Comparison of ENCODE assay signal across 9 cellular contexts in genomic region chr2:71154798-71155197, GRCh38. TPM values are rescaled to one million over a fixed set of nuclear protein-coding genes. Genes with fewer than 3 reads are reported as not detected.
A peak's percentile ranks its signal among the peaks of the same experiment; 100 is the strongest.
DNase-seq lines count a peak whose midpoint lies in the region; ATAC-seq, FAIRE-seq and TF ChIP-seq lines count a peak whose summit lies in the region.
"Had no signal": no experiment of that assay in that cellular context is flagged by ENCODE, and none has a peak within 500 bp of the region (broad histone marks: within the 10 kb centered on the region; RNA-seq: fewer than 3 reads in every experiment).

No MANE protein-coding gene starts in this region.

- H3K9me3 Mint-ChIP-seq in activated CD8-positive, alpha-beta T cell treated with anti-CD3 and anti-CD28 coated beads for 36 hours = no peaks in the 10 kb centered on the region
- H3K9me3 Mint-ChIP-seq: activated naive CD4-positive, alpha-beta T cell treated with anti-CD3 and anti-CD28 coated beads, Interleukin-2, amount 50 U/mL, for 24 hours had no signal

- no peak overlapping the region for H3K4me3 ChIP-seq in A549

- no peak overlapping the region for H3K27ac Mint-ChIP-seq in activated CD8-positive, alpha-beta T cell treated with anti-CD3 and anti-CD28 coated beads for 36 hours
- H3K27ac Mint-ChIP-seq: activated naive CD4-positive, alpha-beta T cell treated with anti-CD3 and anti-CD28 coated beads, Interleukin-2, amount 50 U/mL, for 24 hours had no signal

- TF ChIP-seq EP300 in A549 (IDR thresholded peaks at IDR 0.05) = no peak

- peak; percentile 70 to 83 for ATAC-seq in A549
- ATAC-seq in GM19023 (IDR thresholded peaks at IDR 0.05; ENCODE audit: unreplicated experiment) = peak; percentile 73
- peak; percentile 81 for ATAC-seq in activated CD8-positive, alpha-beta T cell treated with anti-CD3 and anti-CD28 coated beads for 36 hours
- no peak for ATAC-seq in GM19324 (IDR thresholded peaks at IDR 0.05; ENCODE audit: low FRiP score, unreplicated experiment)

- TF ChIP-seq POLR2A in A549 (IDR thresholded peaks at IDR 0.05; ENCODE audit: low read length) = no peak

- H3K27me3 Mint-ChIP-seq in activated CD8-positive, alpha-beta T cell treated with anti-CD3 and anti-CD28 coated beads for 36 hours = peaks cover 10% of the 10 kb centered on the region

- no peak overlapping the region for H3K4me2 ChIP-seq in A549

- no peak for FAIRE-seq in A549 (lab: Jason Lieb, UNC)

- 22% methylated on average over 6 of the region's 6 CpGs for WGBS in A549 (ENCODE audit: missing lambda C conversion rate)

- peaks cover 3% of the 10 kb centered on the region for H3K4me1 Mint-ChIP-seq in activated CD8-positive, alpha-beta T cell treated with anti-CD3 and anti-CD28 coated beads for 36 hours (ENCODE audit: low read depth)

- no peak for TF ChIP-seq CTCF in A549 (IDR thresholded peaks at IDR 0.05)
- peak; percentile 7 for TF ChIP-seq CTCF in activated CD8-positive, alpha-beta T cell treated with anti-CD3 and anti-CD28 coated beads for 36 hours (IDR thresholded peaks at IDR 0.05)

- 0 out of 5 replicates have a peak, but pooled peaks of 1 of the 2 experiments have one; percentile 23 for TF ChIP-seq RAD21 in A549 (conservative IDR thresholded peaks at IDR 0.05 in 1 of 2, IDR thresholded peaks at IDR 0.05 in 1 of 2)

- DNase-seq in A549 (ENCODE audit: low read depth in 1 of 2, low spot score in 1 of 2) (peak; percentile 32 to 73), HPDE6-E6E7 (ENCODE audit: extremely low spot score) (peak; percentile 54), NCI-H2227 treated with DMSO at 0.1 percent for 48 hours (lab: John Stamatoyannopoulos, UW) (no peak)
- DNase-seq in activated CD8-positive, alpha-beta T cell treated with anti-CD3 and anti-CD28 coated beads for 36 hours = peak; percentile 57
- DNase-seq in stimulated activated CD4-positive, alpha-beta T cell treated with anti-CD3 and anti-CD28 coated beads, Interleukin-4, amount 100 ng/mL, for 1 hour = peak; percentile 11
- DNase-seq in central memory CD4-positive, alpha-beta T cell = no peak

- intact Hi-C loops in activated CD8-positive, alpha-beta T cell treated with anti-CD3 and anti-CD28 coated beads for 36 hours (cut with micrococcal nuclease) = loop anchor here (5.0 to 10.0 kb wide), 2 partner anchors 120 to 358 kb away; no protein-coding TSS in a partner anchor

- no peaks in the 10 kb centered on the region for H3K9me3 ChIP-seq in A549

- no peak overlapping the region for H3K4me3 Mint-ChIP-seq in activated CD8-positive, alpha-beta T cell treated with anti-CD3 and anti-CD28 coated beads for 36 hours
- H3K4me3 Mint-ChIP-seq: activated naive CD4-positive, alpha-beta T cell treated with anti-CD3 and anti-CD28 coated beads, Interleukin-2, amount 50 U/mL, for 24 hours had no signal

- POLR2A ChIA-PET in A549 (lab: Yijun Ruan, JAX) = no interaction called here
- POLR2A ChIA-PET in activated CD8-positive, alpha-beta T cell treated with anti-CD3 and anti-CD28 coated beads for 36 hours (lab: Charles Lee) = interaction anchor here (0.6 kb wide), 1 partner anchor 87 kb away, joined by 3 read pairs; no protein-coding TSS in a partner anchor

- CTCF ChIA-PET in A549 (lab: Yijun Ruan, JAX) = interaction anchor here (0.7 to 3.5 kb wide), 11 partner anchors 10 to 356 kb away, joined by 3 to 18 read pairs (median 4); no protein-coding TSS in a partner anchor
- CTCF ChIA-PET in activated CD8-positive, alpha-beta T cell treated with anti-CD3 and anti-CD28 coated beads for 36 hours (lab: Charles Lee) = interaction anchor here (0.8 to 2.5 kb wide), 8 partner anchors 11 to 107 kb away, joined by 3 to 8 read pairs (median 6); partner anchors contain the start of gene PAIP2B

- H3K27ac ChIP-seq in A549 = no peak overlapping the region

- H3K36me3 Mint-ChIP-seq in activated CD8-positive, alpha-beta T cell treated with anti-CD3 and anti-CD28 coated beads for 36 hours (ENCODE audit: low read depth) = no peaks in the 10 kb centered on the region
- H3K36me3 Mint-ChIP-seq: activated naive CD4-positive, alpha-beta T cell treated with anti-CD3 and anti-CD28 coated beads, Interleukin-2, amount 50 U/mL, for 24 hours had no signal

- H3K4me1 ChIP-seq in A549 = peaks cover 7% of the 10 kb centered on the region; the same call in 2 of the 3 replicates

TF ChIP-seq in A549, 52 proteins besides CTCF, POLR2A, EP300 and RAD21:
- TF ChIP-seq FOXS1 (CRISPR knock-in tag; IDR thresholded peaks at IDR 0.05) (no peak), SMC3 (IDR thresholded peaks at IDR 0.05) (0 out of 3 replicates have a peak, but pooled peaks have one; percentile 10)

RNA-seq across cellular contexts. Expression of gene MPHOSPH10, which starts 24.4 kb away (rescaled TPM):
- 25.9 and 51.7 TPM in 2 replicates for polyA plus RNA-seq in A549 (2011; rRNA removed)
- polyA plus RNA-seq in A549 (2012; cell fraction: cytosol; rRNA removed) = 7.9 and 10.6 TPM in 2 replicates
- polyA plus RNA-seq in A549 (2012; cell fraction: nucleus; rRNA removed) = 6.7 and 11.1 TPM in 2 replicates
- polyA plus RNA-seq in A549 (2017; fragmentation: RNase III; extraction: RNeasy Plus Mini Kit Qiagen cat#74134 plus additional on column Dnase treatment) = 39.2 to 43.8 TPM (median 41.1 TPM) in 3 replicates
- 10.0 and 10.1 TPM in 2 replicates for polyA minus RNA-seq in A549 (2011; rRNA and poly(A)+ RNA removed)
- 10 to 100 TPM; 41.7 to 47.0 TPM for total RNA-seq in activated CD8-positive, alpha-beta T cell treated with anti-CD3 and anti-CD28 coated beads for 36 hours

RNA-seq across cellular contexts. Expression of gene MCEE, which starts 24.8 kb away (rescaled TPM):
- 15.8 and 17.7 TPM in 2 replicates for polyA plus RNA-seq in A549 (2011; rRNA removed)
- 6.0 and 6.5 TPM in 2 replicates for polyA plus RNA-seq in A549 (2012; cell fraction: cytosol; rRNA removed)
- polyA plus RNA-seq in A549 (2012; cell fraction: nucleus; rRNA removed) = 5.1 and 5.7 TPM in 2 replicates
- 9.7 to 10.7 TPM (median 10.3 TPM) in 3 replicates for polyA plus RNA-seq in A549 (2017; fragmentation: RNase III; extraction: RNeasy Plus Mini Kit Qiagen cat#74134 plus additional on column Dnase treatment)
- polyA minus RNA-seq in A549 (2011; rRNA and poly(A)+ RNA removed) = 4.2 and 5.2 TPM in 2 replicates
- total RNA-seq in activated CD8-positive, alpha-beta T cell treated with anti-CD3 and anti-CD28 coated beads for 36 hours = 10 to 100 TPM; 13.8 to 14.0 TPM

Comparison
In these comparisons a context has a peak if more than half of its experiments do, and no peak if none do; other contexts are left out.
1. DNase-seq: peak in A549 (2 of 2), HPDE6-E6E7 (single experiment), activated CD8-positive, alpha-beta T cell treated with anti-CD3 and anti-CD28 coated beads for 36 hours (single experiment) and stimulated activated CD4-positive, alpha-beta T cell treated with anti-CD3 and anti-CD28 coated beads, Interleukin-4, amount 100 ng/mL, for 1 hour (single experiment); none in central memory CD4-positive, alpha-beta T cell (single experiment) and NCI-H2227 treated with DMSO at 0.1 percent for 48 hours (single experiment).